1 cellular context compared by ENCODE assay signal in genomic region chr16:71724320-71724751, GRCh38.
TF ChIP-seq lines count a peak whose summit lies in the region.

Gene PHLPP2 (minus strand): TSS chr16:71724701. CDS start chr16:71714795, 9,906 bp downstream.

TF ChIP-seq in GM12878, 131 proteins besides CTCF, POLR2A, EP300 and RAD21 (continued from another document):
- no peak for TF ChIP-seq MLLT1 (IDR thresholded peaks at IDR 0.05)
- TF ChIP-seq KAT2A (conservative IDR thresholded peaks at IDR 0.05; ENCODE audit: control insufficient read depth, low read depth, low read length), result no peak
- no peak for TF ChIP-seq CEBPZ (IDR thresholded peaks at IDR 0.05; ENCODE audit: low read depth, low read length)
- TF ChIP-seq ZSCAN29 (IDR thresholded peaks at IDR 0.05), result no peak
- no peak for TF ChIP-seq ETV6 (conservative IDR thresholded peaks at IDR 0.05 in 1 of 2, IDR thresholded peaks at IDR 0.05 in 1 of 2; ENCODE audit: borderline replicate concordance in 1 of 2, low read depth in 1 of 2)
- no peak for TF ChIP-seq EGR1 (IDR thresholded peaks at IDR 0.05; ENCODE audit: borderline replicate concordance in 1 of 2, low read depth in 2 of 2, low read length in 2 of 2)
- TF ChIP-seq E4F1 (IDR thresholded peaks at IDR 0.05; ENCODE audit: borderline replicate concordance, partially characterized antibody), result no peak
- no peak for TF ChIP-seq ZNF217 (IDR thresholded peaks at IDR 0.05)
- no peak for TF ChIP-seq CREM (IDR thresholded peaks at IDR 0.05; ENCODE audit: low read depth)
- TF ChIP-seq USF1 (IDR thresholded peaks at IDR 0.05; ENCODE audit: borderline replicate concordance, extremely low read length, insufficient read depth, low read depth, low read length), result no peak
- TF ChIP-seq SUZ12 (IDR thresholded peaks at IDR 0.05; ENCODE audit: unreplicated experiment), result no peak
- no peak for TF ChIP-seq ZZZ3 (IDR thresholded peaks at IDR 0.05; ENCODE audit: control insufficient read depth, insufficient read length, low read depth)
